14 cellular contexts compared by ENCODE assay signal in the genomic region with DNA sequence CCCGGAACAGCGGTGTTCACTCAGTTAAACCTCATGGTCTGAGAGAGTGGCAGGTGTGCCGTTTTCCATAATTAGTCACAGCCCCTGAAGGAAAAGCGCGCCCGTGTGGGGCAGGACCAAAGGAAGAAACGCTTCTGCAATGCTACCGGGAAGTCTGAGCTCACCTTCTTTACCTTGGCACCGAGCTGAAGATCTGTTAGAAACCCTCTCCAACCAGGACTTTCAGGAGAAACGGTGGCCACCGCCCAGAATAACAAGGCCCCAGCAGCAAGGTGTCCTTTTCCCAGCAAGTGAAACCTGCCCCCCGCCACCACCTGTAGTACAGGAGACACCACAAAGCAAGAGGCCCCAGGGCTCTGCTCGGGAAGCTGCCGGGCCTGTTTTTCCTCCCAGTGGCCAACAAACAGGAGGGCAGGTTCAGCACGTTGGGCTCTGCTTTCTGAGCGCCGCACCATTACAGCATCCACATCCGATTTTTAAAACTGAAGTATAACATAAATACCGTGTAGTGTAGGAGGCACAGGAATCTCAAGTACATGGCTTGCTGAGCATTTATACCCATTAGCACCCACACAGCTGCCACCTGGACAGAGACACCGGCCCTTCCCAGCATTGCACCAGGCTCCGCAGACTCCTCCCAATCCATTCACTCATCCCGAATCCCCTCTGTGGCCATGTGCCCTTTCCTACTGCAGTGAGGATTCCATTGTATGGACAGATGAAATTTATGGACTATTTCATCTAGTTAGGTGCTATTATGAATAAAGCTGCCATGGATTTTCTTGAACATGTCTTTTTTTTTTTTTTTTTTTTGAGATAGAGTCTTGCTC.
DNase-seq lines count a peak whose midpoint lies in the region; ATAC-seq and TF ChIP-seq lines count a peak whose summit lies in the region.
"Had no signal": no experiment of that assay in that cellular context is flagged by ENCODE, and none has a peak within 500 bp of the region (broad histone marks: within the 10 kb centered on the region; RNA-seq: fewer than 3 reads in every experiment).

No MANE protein-coding gene starts in this region.

- TF ChIP-seq CTCF in esophagus squamous epithelium (IDR thresholded peaks at IDR 0.05) = peak in 3 of 6 experiments; percentile 22 to 45 (median 32)

- 59% methylated on average over 10 to 12 of the region's 22 CpGs for WGBS in esophagus squamous epithelium, 2 donors

- no peak overlapping the region for H3K4me3 ChIP-seq in H7 (ENCODE audit: insufficient read depth, low read depth, low read length)
- H3K4me3 ChIP-seq in esophagus squamous epithelium = peak overlapping the region; percentile 11 to 47 (median 20)

- no peak for ATAC-seq in stimulated activated naive B cell treated with anti-CD40 and anti-IgM and Interleukin-4, amounts not matched to agents 10 μg/mL and 1 μg/mL and 100 μg/mL, for 72 hours (replicated peaks)
- ATAC-seq in HG03442 (IDR thresholded peaks at IDR 0.05; ENCODE audit: unreplicated experiment) (no peak), HG03460 (IDR thresholded peaks at IDR 0.05; ENCODE audit: unreplicated experiment) (no peak), HG03097 (IDR thresholded peaks at IDR 0.05; ENCODE audit: low FRiP score, unreplicated experiment) (no peak)
- ATAC-seq: naive thymus-derived CD4-positive, alpha-beta T cell had no signal

- H3K4me1 Mint-ChIP-seq in stimulated activated naive B cell treated with anti-CD40 and anti-IgM and Interleukin-4, amounts not matched to agents 10 μg/mL and 1 μg/mL and 100 μg/mL, for 72 hours = peaks cover 24 to 54% of the 10 kb centered on the region in 2 donors
- H3K4me1 Mint-ChIP-seq: naive thymus-derived CD4-positive, alpha-beta T cell had no signal

- H3K27me3 Mint-ChIP-seq in stimulated activated naive B cell treated with anti-CD40 and anti-IgM and Interleukin-4, amounts not matched to agents 10 μg/mL and 1 μg/mL and 100 μg/mL, for 72 hours = no peaks in the 10 kb centered on the region
- H3K27me3 Mint-ChIP-seq: naive thymus-derived CD4-positive, alpha-beta T cell had no signal

- peak overlapping the region; percentile 88 for H3K27ac Mint-ChIP-seq in stimulated activated naive B cell treated with anti-CD40 and anti-IgM and Interleukin-4, amounts not matched to agents 10 μg/mL and 1 μg/mL and 100 μg/mL, for 72 hours
- H3K27ac Mint-ChIP-seq: naive thymus-derived CD4-positive, alpha-beta T cell had no signal

- DNase-seq in H7 (peak; percentile 54), NCI-H774 (lab: John Stamatoyannopoulos, UW) (peak; percentile 58), esophagus squamous epithelium (lab: John Stamatoyannopoulos, UW) (peak; percentile 12), midbrain (lab: John Stamatoyannopoulos, UW) (no peak)
- DNase-seq in stimulated activated naive B cell treated with anti-CD40 and anti-IgM and Interleukin-4, amounts not matched to agents 10 μg/mL and 1 μg/mL and 100 μg/mL, for 72 hours = no peak
- DNase-seq: activated CD8-positive, alpha-beta memory T cell treated with anti-CD3 and anti-CD28 coated beads for 24 hours; activated gamma-delta T cell; MV-4-11; naive thymus-derived CD4-positive, alpha-beta T cell; NCI-H524; T-helper 9 cell had no signal

- H3K4me3 Mint-ChIP-seq in stimulated activated naive B cell treated with anti-CD40 and anti-IgM and Interleukin-4, amounts not matched to agents 10 μg/mL and 1 μg/mL and 100 μg/mL, for 72 hours = peak overlapping the region; percentile 18 to 67
- H3K4me3 Mint-ChIP-seq: naive thymus-derived CD4-positive, alpha-beta T cell had no signal

- no peaks in the 10 kb centered on the region for H3K27me3 ChIP-seq in H7 (ENCODE audit: control insufficient read depth, insufficient read depth, low read length)
- H3K27me3 ChIP-seq in esophagus squamous epithelium = no peaks in the 10 kb centered on the region

- peak in 1 of 4 donors; percentile 4 for TF ChIP-seq POLR2A in esophagus squamous epithelium (IDR thresholded peaks at IDR 0.05)

- H3K36me3 ChIP-seq in H7 (replicated peaks; ENCODE audit: control insufficient read depth, insufficient read depth, low read length) (no peaks in the 10 kb centered on the region), esophagus squamous epithelium (no peaks in the 10 kb centered on the region)

- peaks cover 3 to 9% of the 10 kb centered on the region in 2 donors for H3K9me3 Mint-ChIP-seq in stimulated activated naive B cell treated with anti-CD40 and anti-IgM and Interleukin-4, amounts not matched to agents 10 μg/mL and 1 μg/mL and 100 μg/mL, for 72 hours

- peak overlapping the region; percentile 50 to 83 (median 72) for H3K27ac ChIP-seq in esophagus squamous epithelium

- no peaks in the 10 kb centered on the region for H3K9me3 ChIP-seq in esophagus squamous epithelium

- H3K36me3 Mint-ChIP-seq in stimulated activated naive B cell treated with anti-CD40 and anti-IgM and Interleukin-4, amounts not matched to agents 10 μg/mL and 1 μg/mL and 100 μg/mL, for 72 hours = peaks cover 45 to 59% of the 10 kb centered on the region in 2 donors

- intact Hi-C loops in esophagus squamous epithelium (cut with DNase I) = no loop called here

- H3K4me1 ChIP-seq in esophagus squamous epithelium = peaks cover 0 to 28% (median 4%) of the 10 kb centered on the region in 3 donors

Comparison
In these comparisons a context has a peak if more than half of its experiments do, and no peak if none do; other contexts are left out.
1. DNase-seq: peak in H7 (single experiment), NCI-H774 (single experiment) and esophagus squamous epithelium (single experiment); none in stimulated activated naive B cell treated with anti-CD40 and anti-IgM and Interleukin-4, amounts not matched to agents 10 μg/mL and 1 μg/mL and 100 μg/mL, for 72 hours (single experiment) and midbrain (single experiment).